Comparison of ENCODE assay signal across 9 cellular contexts in genomic region chr6:37514377-37514776, GRCh38. TPM values are rescaled to one million over a fixed set of nuclear protein-coding genes. Genes with fewer than 3 reads are reported as not detected.
DNase-seq lines count a peak whose midpoint lies in the region; ATAC-seq, FAIRE-seq and TF ChIP-seq lines count a peak whose summit lies in the region.
"Had no signal": no experiment of that assay in that cellular context is flagged by ENCODE, and none has a peak within 500 bp of the region (broad histone marks: within the 10 kb centered on the region; RNA-seq: fewer than 3 reads in every experiment).

No MANE protein-coding gene starts in this region.

- H3K4me3 ChIP-seq in H1 (ENCODE audit: extremely low read depth in 1 of 4, insufficient read depth in 2 of 4, low read depth in 3 of 4, low read length in 4 of 4) = no peak overlapping the region
- H3K4me3 ChIP-seq: mucosa of descending colon had no signal

- peak; percentile 77 to 84 for ATAC-seq in activated CD4-positive, CD25-positive, alpha-beta regulatory T cell treated with anti-CD3 and anti-CD28 coated beads, Interleukin-2, amount 50 U/mL, for 24 hours
- ATAC-seq in GM19023 (IDR thresholded peaks at IDR 0.05; ENCODE audit: unreplicated experiment) = no peak
- no peak for ATAC-seq in GM21576 (IDR thresholded peaks at IDR 0.05; ENCODE audit: unreplicated experiment)
- ATAC-seq: mucosa of descending colon had no signal

- peaks cover 0 to 29% (median 21%) of the 10 kb centered on the region in 4 experiments; a peak in 6 of 7 replicates for H3K27me3 ChIP-seq in H1 (replicated peaks in 1 of 4; ENCODE audit: control insufficient read depth in 3 of 4, extremely low read depth in 1 of 4, insufficient read depth in 3 of 4, low read length in 3 of 4)

- TF ChIP-seq POLR2A in H1 (IDR thresholded peaks at IDR 0.05; ENCODE audit: control extremely low read depth in 1 of 2, low read depth in 2 of 2, low read length in 2 of 2) = no peak

- no peaks in the 10 kb centered on the region for H3K79me2 ChIP-seq in H1 (ENCODE audit: control insufficient read depth in 1 of 2, insufficient read depth in 2 of 2, low read length in 2 of 2)

- H4K20me1 ChIP-seq in H1 (replicated peaks in 1 of 2; ENCODE audit: control insufficient read depth in 1 of 2, insufficient read depth in 2 of 2, low read length in 2 of 2) = no peaks in the 10 kb centered on the region

- H3K4ac ChIP-seq in H1 (replicated peaks; ENCODE audit: insufficient read length, low read depth, low read length) = no peak overlapping the region

- peaks cover 67% of the 10 kb centered on the region for H3K4me1 Mint-ChIP-seq in stimulated activated naive CD8-positive, alpha-beta T cell treated with anti-CD3 and anti-CD28 coated beads, Interleukin-15, Interleukin-2, amounts not matched to agents 100 ng/mL and 50 ng/mL, for 24 hours (ENCODE audit: low read depth)

- no peaks in the 10 kb centered on the region for H3K27me3 Mint-ChIP-seq in stimulated activated naive CD8-positive, alpha-beta T cell treated with anti-CD3 and anti-CD28 coated beads, Interleukin-15, Interleukin-2, amounts not matched to agents 100 ng/mL and 50 ng/mL, for 24 hours

- no peak overlapping the region for H2AFZ ChIP-seq in H1 (ENCODE audit: low read length)

- H3K4me3 Mint-ChIP-seq in stimulated activated naive CD8-positive, alpha-beta T cell treated with anti-CD3 and anti-CD28 coated beads, Interleukin-15, Interleukin-2, amounts not matched to agents 100 ng/mL and 50 ng/mL, for 24 hours = peak overlapping the region; percentile 47

- no peaks in the 10 kb centered on the region for H3K36me3 Mint-ChIP-seq in stimulated activated naive CD8-positive, alpha-beta T cell treated with anti-CD3 and anti-CD28 coated beads, Interleukin-15, Interleukin-2, amounts not matched to agents 100 ng/mL and 50 ng/mL, for 24 hours (ENCODE audit: low read depth)

- no peaks in the 10 kb centered on the region for H3K79me1 ChIP-seq in H1 (ENCODE audit: low read depth, low read length)

- no peaks in the 10 kb centered on the region for H3K36me3 ChIP-seq in H1 (ENCODE audit: control insufficient read depth in 2 of 4, insufficient read depth in 4 of 4, low read length in 3 of 4)

- peak overlapping the region; percentile 67; the same call in 1 of the 2 replicates for H2BK15ac ChIP-seq in H1 (ENCODE audit: low read length)

- peak overlapping the region; percentile 45; the same call in 1 of the 2 replicates for H2BK12ac ChIP-seq in H1 (ENCODE audit: low read depth, low read length)

- H3K14ac ChIP-seq in H1 (ENCODE audit: insufficient read length) = no peak overlapping the region

- peak overlapping the region; percentile 25 for H4K91ac ChIP-seq in H1 (replicated peaks; ENCODE audit: insufficient read length, low read length)

- no peak overlapping the region for H2AK5ac ChIP-seq in H1 (ENCODE audit: low read depth, low read length)

- WGBS in H1 (ENCODE audit: extremely low coverage in 1 of 2, insufficient coverage in 1 of 2, insufficient read length in 1 of 2, insufficient replicate concordance in 2 of 2, low coverage in 1 of 2, low lambda C conversion rate in 2 of 2, missing lambda C conversion rate in 1 of 2), 2 experiments = 64% methylated on average over 3 of the region's 3 CpGs; no CpG with 5 or more reads in 1 of the 2 experiments

- H3K18ac ChIP-seq in H1 (ENCODE audit: extremely low read depth, low read length) = no peak overlapping the region; the same call in 1 of the 2 replicates

- H3K23me2 ChIP-seq in H1 (ENCODE audit: low read depth, low read length) = peaks cover 5% of the 10 kb centered on the region

- CTCF ChIA-PET in H1 (lab: Charles Lee; ENCODE audit: partially characterized antibody) = interaction anchor here (0.9 to 2.8 kb wide), 3 partner anchors 12 to 51 kb away, joined by 3 to 14 read pairs (median 5); no protein-coding TSS in a partner anchor

- no peak overlapping the region for H2BK5ac ChIP-seq in H1 (ENCODE audit: low read depth, low read length)

- no peak overlapping the region for H4K5ac ChIP-seq in H1 (ENCODE audit: insufficient read length, low read depth, low read length)

- no peak for TF ChIP-seq EP300 in H1 (IDR thresholded peaks at IDR 0.05; ENCODE audit: borderline replicate concordance in 1 of 2, low read depth in 2 of 2, low read length in 2 of 2)

- no peak overlapping the region for H2BK120ac ChIP-seq in H1 (replicated peaks; ENCODE audit: low read depth, low read length)

- no peak overlapping the region for H3K9ac ChIP-seq in H1 (replicated peaks in 1 of 4; ENCODE audit: extremely low read depth in 1 of 4, low read depth in 3 of 4, low read length in 3 of 4)

- H3K4me1 ChIP-seq in H1 (replicated peaks in 1 of 4; ENCODE audit: control insufficient read depth in 3 of 4, insufficient read depth in 4 of 4, low read length in 3 of 4) = peaks cover 2 to 48% (median 39%) of the 10 kb centered on the region in 4 experiments

- POLR2A ChIA-PET in H1 (lab: Charles Lee; ENCODE audit: partially characterized antibody) = interaction anchor here (1.6 kb wide), 1 partner anchor 21 kb away, joined by 4 read pairs; no protein-coding TSS in a partner anchor

- peaks cover 4% of the 10 kb centered on the region for H3K9me3 Mint-ChIP-seq in stimulated activated naive CD8-positive, alpha-beta T cell treated with anti-CD3 and anti-CD28 coated beads, Interleukin-15, Interleukin-2, amounts not matched to agents 100 ng/mL and 50 ng/mL, for 24 hours

- no peak for TF ChIP-seq RAD21 in H1 (IDR thresholded peaks at IDR 0.05 in 1 of 2, conservative IDR thresholded peaks at IDR 0.05 in 1 of 2; ENCODE audit: low read depth in 2 of 2, low read length in 2 of 2)

- no peak overlapping the region for H3K27ac ChIP-seq in H1 (ENCODE audit: low read depth, low read length)

- H4K8ac ChIP-seq in H1 (ENCODE audit: extremely low read depth, insufficient read depth, low read length) = no peak overlapping the region

- peak; percentile 21 for DNase-seq in activated gamma-delta T cell treated with Interleukin-2 at 50 U/mL for 16 hours
- DNase-seq in activated gamma-delta T cell (lab: John Stamatoyannopoulos, UW) = no peak
- no peak for DNase-seq in H1 (ENCODE audit: low read depth in 1 of 2, low spot score in 2 of 2)
- DNase-seq in Ammon's horn (ENCODE audit: low spot score) = no peak
- DNase-seq: mucosa of descending colon had no signal

- no peaks in the 10 kb centered on the region for H3K9me3 ChIP-seq in H1 (ENCODE audit: insufficient read depth in 2 of 2, low read depth in 1 of 2, low read length in 1 of 2)
- H3K9me3 ChIP-seq: mucosa of descending colon had no signal

- H3K23ac ChIP-seq in H1 (ENCODE audit: insufficient read length) = no peak overlapping the region

- no peak for TF ChIP-seq CTCF in H1 (IDR thresholded peaks at IDR 0.05; ENCODE audit: control extremely low read depth in 1 of 3, insufficient read depth in 1 of 3, low read depth in 1 of 3, low read length in 3 of 3)

- no peak overlapping the region; a peak in 1 of 4 replicates for H3K4me2 ChIP-seq in H1 (ENCODE audit: insufficient read depth in 1 of 2, low read depth in 2 of 2, low read length in 2 of 2)

- H3K56ac ChIP-seq in H1 (replicated peaks; ENCODE audit: insufficient read length, low read depth, low read length) = no peak overlapping the region

- H2BK20ac ChIP-seq in H1 (ENCODE audit: low read length) = 0 out of 2 replicates have a peak overlapping the region, but pooled peaks have one; percentile 56

- no peak for FAIRE-seq in H1 (lab: Jason Lieb, UNC)

- peak overlapping the region; percentile 80 for H3K27ac Mint-ChIP-seq in stimulated activated naive CD8-positive, alpha-beta T cell treated with anti-CD3 and anti-CD28 coated beads, Interleukin-15, Interleukin-2, amounts not matched to agents 100 ng/mL and 50 ng/mL, for 24 hours

TF ChIP-seq in H1, 55 proteins besides CTCF, POLR2A, EP300 and RAD21:
- TF ChIP-seq KDM1A (IDR thresholded peaks at IDR 0.05; ENCODE audit: borderline replicate concordance, low read length) (peak; percentile 85; the same call in 1 of the 2 replicates), BACH1 (IDR thresholded peaks at IDR 0.05; ENCODE audit: low read length) (no peak)

RNA-seq across cellular contexts. Expression of gene CCDC167, which starts 14.7 kb away (rescaled TPM):
- 11.0 TPM in 2 replicates for total RNA-seq in H1 (2021; fragmentation: NEBNext Ultra II Directional; extraction: Animal tissue kit (Norgen Biotek cat#: 25700))
- polyA plus RNA-seq in H1 (2011; rRNA removed) = 20.6 and 26.5 TPM in 2 replicates
- 28.8 TPM for polyA plus RNA-seq in H1 (2011; cell fraction: cytosol; rRNA removed)
- polyA plus RNA-seq in H1 (2011; cell fraction: nucleus; rRNA removed) = 13.9 TPM
- 15.0 to 25.7 TPM (median 18.5 TPM) in 4 replicates for polyA plus RNA-seq in H1 (2012, experiment 1 of 2)
- polyA plus RNA-seq in H1 (2012, experiment 2 of 2) = 41.9 TPM
- 30.8 TPM for polyA plus RNA-seq in H1 (2013, experiment 1 of 2)
- 29.4 TPM for polyA plus RNA-seq in H1 (2013, experiment 2 of 2)
- 4.4 and 4.8 TPM in 2 replicates for polyA minus RNA-seq in H1 (2011; rRNA and poly(A)+ RNA removed)
- not detected for polyA minus RNA-seq in H1 (2011; cell fraction: cytosol; rRNA and poly(A)+ RNA removed)
- polyA minus RNA-seq in H1 (2011; cell fraction: nucleus; rRNA and poly(A)+ RNA removed) = 4.6 TPM

Comparison
In these comparisons a context has a peak if more than half of its experiments do, and no peak if none do; other contexts are left out.
1. ATAC-seq: peak in activated CD4-positive, CD25-positive, alpha-beta regulatory T cell treated with anti-CD3 and anti-CD28 coated beads, Interleukin-2, amount 50 U/mL, for 24 hours (2 of 2); none in GM19023 (single experiment) and GM21576 (single experiment).